Comparison of ENCODE assay signal across 26 cellular contexts in the genomic region with DNA sequence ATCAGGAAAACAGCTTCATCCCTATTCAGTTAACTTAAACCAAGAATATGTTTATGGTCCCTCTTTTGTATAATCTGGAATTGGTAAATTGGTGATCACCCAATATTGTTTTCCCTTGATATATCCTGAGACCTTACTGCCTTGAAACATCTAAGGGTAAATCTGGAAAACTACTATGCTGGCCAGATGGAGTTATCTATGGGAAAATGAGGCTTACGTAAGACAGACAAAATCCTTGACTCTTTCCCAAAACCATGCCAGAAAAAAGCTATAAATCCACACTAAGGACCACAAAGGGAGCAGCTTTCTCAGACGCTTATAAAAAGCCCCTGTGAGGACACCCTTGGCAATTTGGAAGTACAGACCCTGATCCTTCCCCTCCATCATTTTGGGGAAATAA. TPM values are rescaled to one million over a fixed set of nuclear protein-coding genes. Genes with fewer than 3 reads are reported as not detected.
DNase-seq lines count a peak whose midpoint lies in the region; ATAC-seq and TF ChIP-seq lines count a peak whose summit lies in the region.
"Had no signal": no experiment of that assay in that cellular context is flagged by ENCODE, and none has a peak within 500 bp of the region (broad histone marks: within the 10 kb centered on the region; RNA-seq: fewer than 3 reads in every experiment).

No MANE protein-coding gene starts in this region.

- no peaks in the 10 kb centered on the region for H3K9me3 Mint-ChIP-seq in activated T-helper 1 cell treated with anti-CD3 and anti-CD28 coated beads, Interleukin-12 subunit alpha, Interleukin-12 subunit beta, Interleukin-2, Interleukin-4 antibody, amounts not matched to agents 30 ng/mL and 10 ng/mL and 1 ng/mL, durations not matched to agents 14 hours and 24 hours and 36 hours
- H3K9me3 Mint-ChIP-seq: activated CD4-positive, alpha-beta T cell treated with anti-CD3 and anti-CD28 coated beads, Interleukin-2, amount 10 ng/mL, durations not matched to agents 24 days and 14 days; activated naive CD4-positive, alpha-beta T cell treated with anti-CD3 and anti-CD28 coated beads for 36 hours; nephron progenitor cell had no signal

- H2BK12ac ChIP-seq in neuronal stem cell (ENCODE audit: low read length): no peak overlapping the region

- H2AFZ ChIP-seq in neuronal stem cell (ENCODE audit: low read length): no peak overlapping the region

- no peak overlapping the region for H2BK15ac ChIP-seq in neuronal stem cell (ENCODE audit: low read length)

- no peak overlapping the region for H3K27ac Mint-ChIP-seq in activated T-helper 1 cell treated with anti-CD3 and anti-CD28 coated beads, Interleukin-12 subunit alpha, Interleukin-12 subunit beta, Interleukin-2, Interleukin-4 antibody, amounts not matched to agents 30 ng/mL and 10 ng/mL and 1 ng/mL, durations not matched to agents 14 hours and 24 hours and 36 hours
- H3K27ac Mint-ChIP-seq: activated CD4-positive, alpha-beta T cell treated with anti-CD3 and anti-CD28 coated beads, Interleukin-2, amount 10 ng/mL, durations not matched to agents 24 days and 14 days; activated naive CD4-positive, alpha-beta T cell treated with anti-CD3 and anti-CD28 coated beads for 36 hours; CD14-positive monocyte; nephron progenitor cell had no signal

- no peak for TF ChIP-seq CTCF in esophagus muscularis mucosa (IDR thresholded peaks at IDR 0.05)
- no peak for TF ChIP-seq CTCF in transverse colon (IDR thresholded peaks at IDR 0.05)
- TF ChIP-seq CTCF in GM10266 (IDR thresholded peaks at IDR 0.05; ENCODE audit: control insufficient read depth, insufficient read depth, low read depth, missing control alignments): no peak

- no peak overlapping the region for H2AK5ac ChIP-seq in neuronal stem cell (ENCODE audit: low read depth, low read length)

- no peaks in the 10 kb centered on the region for H3K9me3 ChIP-seq in esophagus muscularis mucosa
- H3K9me3 ChIP-seq in transverse colon: no peaks in the 10 kb centered on the region
- no peaks in the 10 kb centered on the region for H3K9me3 ChIP-seq in neuronal stem cell (replicated peaks in 1 of 2; ENCODE audit: control insufficient read depth in 2 of 2, insufficient read depth in 1 of 2, low read depth in 1 of 2, low read length in 2 of 2)
- H3K9me3 ChIP-seq: HAP-1, pancreas, thoracic aorta had no signal

- H3K4me2 ChIP-seq in neuronal stem cell (ENCODE audit: insufficient read depth, low read length, poor library complexity, severe bottlenecking): no peak overlapping the region

- in situ Hi-C loops in transverse colon (cut with MboI; ENCODE audit: low pct_ligation_motif_present in 1 of 4, low pct_unique_long_range_greater_than_20kb in 1 of 4, low sequenced_read_pairs in 3 of 4): no loop called here

- no peak overlapping the region for H3K9ac ChIP-seq in neuronal stem cell (ENCODE audit: low read depth, low read length, poor library complexity)

- peaks cover 0 to 16% (median 3%) of the 10 kb centered on the region in 4 donors for H3K4me1 ChIP-seq in esophagus muscularis mucosa
- H3K4me1 ChIP-seq in transverse colon: peaks cover 0 to 8% (median 0%) of the 10 kb centered on the region in 4 donors
- no peaks in the 10 kb centered on the region for H3K4me1 ChIP-seq in neuronal stem cell (ENCODE audit: control insufficient read depth in 2 of 2, insufficient read depth in 1 of 2, low read depth in 1 of 2, low read length in 2 of 2)
- H3K4me1 ChIP-seq: HAP-1, pancreas had no signal

- no peak overlapping the region for H2BK120ac ChIP-seq in neuronal stem cell (ENCODE audit: low read depth, low read length)

- no peaks in the 10 kb centered on the region for H3K36me3 Mint-ChIP-seq in activated T-helper 1 cell treated with anti-CD3 and anti-CD28 coated beads, Interleukin-12 subunit alpha, Interleukin-12 subunit beta, Interleukin-2, Interleukin-4 antibody, amounts not matched to agents 30 ng/mL and 10 ng/mL and 1 ng/mL, durations not matched to agents 14 hours and 24 hours and 36 hours (ENCODE audit: low read depth)

- TF ChIP-seq POLR2A in esophagus muscularis mucosa (IDR thresholded peaks at IDR 0.05; ENCODE audit: low read depth) (no peak), transverse colon (IDR thresholded peaks at IDR 0.05) (no peak)

- no peak overlapping the region for H4K8ac ChIP-seq in neuronal stem cell (ENCODE audit: low read depth, low read length)

- H3K27me3 Mint-ChIP-seq in activated T-helper 1 cell treated with anti-CD3 and anti-CD28 coated beads, Interleukin-12 subunit alpha, Interleukin-12 subunit beta, Interleukin-2, Interleukin-4 antibody, amounts not matched to agents 30 ng/mL and 10 ng/mL and 1 ng/mL, durations not matched to agents 14 hours and 24 hours and 36 hours (ENCODE audit: insufficient read depth): no peaks in the 10 kb centered on the region
- H3K27me3 Mint-ChIP-seq: activated CD4-positive, alpha-beta T cell treated with anti-CD3 and anti-CD28 coated beads, Interleukin-2, amount 10 ng/mL, durations not matched to agents 24 days and 14 days had no signal

- TF ChIP-seq EP300 in esophagus muscularis mucosa (IDR thresholded peaks at IDR 0.05) (no peak), transverse colon (IDR thresholded peaks at IDR 0.05; ENCODE audit: low read depth) (no peak)

- H3K79me1 ChIP-seq in neuronal stem cell (ENCODE audit: low read depth, low read length): no peaks in the 10 kb centered on the region

- H4K91ac ChIP-seq in neuronal stem cell (ENCODE audit: low read depth, low read length, poor library complexity): no peak overlapping the region

- ATAC-seq in left ventricle myocardium superior (peak; percentile 33), sciatic nerve (peak; percentile 54)

- no peak overlapping the region for H3K4me3 ChIP-seq in esophagus muscularis mucosa
- H3K4me3 ChIP-seq in transverse colon: no peak overlapping the region
- H3K4me3 ChIP-seq in neuronal stem cell (ENCODE audit: low read length in 2 of 2): no peak overlapping the region
- H3K4me3 ChIP-seq: HAP-1, pancreas, skin epidermis, thoracic aorta had no signal

- DNase-seq in esophagus muscularis mucosa (ENCODE audit: extremely low spot score) (no peak), left ventricle myocardium superior (no peak), sciatic nerve (ENCODE audit: low spot score) (no peak), transverse colon (no peak), NCI-H2196 treated with DMSO at 0.1 percent for 48 hours (lab: John Stamatoyannopoulos, UW; ENCODE audit: unreplicated experiment) (no peak), neuronal stem cell (ENCODE audit: low spot score) (no peak), GM10266 (ENCODE audit: extremely low spot score) (no peak)
- no peak for DNase-seq in activated T-helper 1 cell treated with anti-CD3 and anti-CD28 coated beads, Interleukin-12 subunit alpha, Interleukin-12 subunit beta, Interleukin-2, Interleukin-4 antibody, amounts not matched to agents 30 ng/mL and 10 ng/mL and 1 ng/mL, durations not matched to agents 14 hours and 24 hours and 36 hours (ENCODE audit: low spot score)
- DNase-seq: activated CD4-positive, alpha-beta T cell treated with anti-CD3 and anti-CD28 coated beads, Interleukin-2, amount 10 ng/mL, durations not matched to agents 24 days and 14 days; activated naive CD4-positive, alpha-beta T cell treated with anti-CD3 and anti-CD28 coated beads for 36 hours; activated T-cell treated with anti-CD3 and anti-CD28 coated beads, Interleukin-2, amount 50 U/mL, for 48 hours; anterior cingulate cortex; caudate nucleus; foreskin fibroblast; hypothalamus; NCI-H1694 treated with DMSO at 0.1 percent for 48 hours; NCI-H2227 treated with DMSO at 0.1 percent for 48 hours; NCI-H748 treated with DMSO at 0.1 percent for 48 hours; nephron progenitor cell; pancreas; stimulated activated CD4-positive, alpha-beta T cell treated with anti-CD3 and anti-CD28 coated beads, Interleukin-2, amount 100 ng/mL, for 24 hours had no signal

- H3K27me3 ChIP-seq in esophagus muscularis mucosa (no peaks in the 10 kb centered on the region), transverse colon (no peaks in the 10 kb centered on the region), neuronal stem cell (ENCODE audit: control insufficient read depth in 3 of 3, insufficient read depth in 3 of 3, low read depth in 1 of 3, low read length in 3 of 3) (no peaks in the 10 kb centered on the region)
- H3K27me3 ChIP-seq: pancreas had no signal

- H3K14ac ChIP-seq in neuronal stem cell (ENCODE audit: low read length): no peak overlapping the region

- H3K36me3 ChIP-seq in esophagus muscularis mucosa (peaks cover 0 to 15% (median 4%) of the 10 kb centered on the region in 4 donors), transverse colon (no peaks in the 10 kb centered on the region), neuronal stem cell (replicated peaks in 1 of 2; ENCODE audit: control insufficient read depth in 2 of 2, insufficient read depth in 2 of 2, low read length in 2 of 2) (peaks cover 3 to 6% of the 10 kb centered on the region in 2 donors)
- H3K36me3 ChIP-seq: HAP-1, pancreas, thoracic aorta had no signal

- no peak overlapping the region for H3K4me3 Mint-ChIP-seq in activated T-helper 1 cell treated with anti-CD3 and anti-CD28 coated beads, Interleukin-12 subunit alpha, Interleukin-12 subunit beta, Interleukin-2, Interleukin-4 antibody, amounts not matched to agents 30 ng/mL and 10 ng/mL and 1 ng/mL, durations not matched to agents 14 hours and 24 hours and 36 hours
- H3K4me3 Mint-ChIP-seq: activated CD4-positive, alpha-beta T cell treated with anti-CD3 and anti-CD28 coated beads, Interleukin-2, amount 10 ng/mL, durations not matched to agents 24 days and 14 days; activated naive CD4-positive, alpha-beta T cell treated with anti-CD3 and anti-CD28 coated beads for 36 hours; CD14-positive monocyte; nephron progenitor cell had no signal

- intact Hi-C loops in esophagus muscularis mucosa (cut with DNase I): no loop called here
- intact Hi-C loops in left ventricle myocardium superior (cut with micrococcal nuclease): no loop called here
- intact Hi-C loops in sciatic nerve (cut with DNase I): no loop called here
- intact Hi-C loops in transverse colon (cut with DNase I; ENCODE audit: low total_unique reads): no loop called here
- intact Hi-C loops in activated T-helper 1 cell treated with anti-CD3 and anti-CD28 coated beads, Interleukin-12 subunit alpha, Interleukin-12 subunit beta, Interleukin-2, Interleukin-4 antibody, amounts not matched to agents 30 ng/mL and 10 ng/mL and 1 ng/mL, durations not matched to agents 14 hours and 24 hours and 36 hours (cut with micrococcal nuclease): no loop called here

- H3K27ac ChIP-seq in esophagus muscularis mucosa (replicated peaks in 1 of 4): peak overlapping the region; percentile 21 to 42 (median 35)
- H3K27ac ChIP-seq in transverse colon: peak overlapping the region in 3 of 4 donors; percentile 9 to 26 (median 18)
- H3K27ac ChIP-seq in neuronal stem cell (replicated peaks; ENCODE audit: low read length): no peak overlapping the region
- H3K27ac ChIP-seq: pancreas, thoracic aorta, VCaP had no signal

- H3K18ac ChIP-seq in neuronal stem cell (ENCODE audit: low read length): no peak overlapping the region

- H3K4ac ChIP-seq in neuronal stem cell (ENCODE audit: low read length): no peak overlapping the region

- H3K4me1 Mint-ChIP-seq in activated T-helper 1 cell treated with anti-CD3 and anti-CD28 coated beads, Interleukin-12 subunit alpha, Interleukin-12 subunit beta, Interleukin-2, Interleukin-4 antibody, amounts not matched to agents 30 ng/mL and 10 ng/mL and 1 ng/mL, durations not matched to agents 14 hours and 24 hours and 36 hours (ENCODE audit: low read depth): peaks cover 7% of the 10 kb centered on the region
- H3K4me1 Mint-ChIP-seq: CD14-positive monocyte, nephron progenitor cell had no signal

- H3K23ac ChIP-seq in neuronal stem cell (ENCODE audit: low read depth, low read length, poor library complexity): no peak overlapping the region

- WGBS in esophagus muscularis mucosa: 74% methylated on average over 2 of the region's 2 CpGs
- WGBS in transverse colon (ENCODE audit: low coverage in 1 of 2), 2 donors: 67 to 70% methylated on average over 2 of the region's 2 CpGs
- WGBS in neuronal stem cell (ENCODE audit: extremely low coverage in 2 of 2, insufficient read length in 2 of 2, insufficient replicate concordance in 1 of 2), 2 donors: no CpG with 5 or more reads among the region's 2 CpGs

- H2BK5ac ChIP-seq in neuronal stem cell (ENCODE audit: low read length): no peak overlapping the region

RNA-seq across cellular contexts. Expression of gene AMBRA1, which starts 6.3 kb away (rescaled TPM):
- total RNA-seq in esophagus muscularis mucosa (10 to 100 TPM; 20.0 to 28.9 (median 26.0) TPM), left ventricle myocardium superior (14.7 TPM), sciatic nerve (33.7 TPM), transverse colon (10 to 100 TPM; 43.4 to 48.9 (median 46.3) TPM)
- 35.7 and 37.9 TPM in 2 replicates for total RNA-seq in activated T-helper 1 cell treated with anti-CD3 and anti-CD28 coated beads, Interleukin-12 subunit alpha, Interleukin-12 subunit beta, Interleukin-2, Interleukin-4 antibody, amounts not matched to agents 30 ng/mL and 10 ng/mL and 1 ng/mL, durations not matched to agents 14 hours and 24 hours and 36 hours
- 9.9 TPM for polyA plus RNA-seq in neuronal stem cell (2013, experiment 1 of 2)
- 9.1 TPM for polyA plus RNA-seq in neuronal stem cell (2013, experiment 2 of 2)

RNA-seq across cellular contexts. Expression of gene HARBI1, which starts 16.9 kb away (rescaled TPM):
- 1 to 10 TPM; 2.5 to 3.3 (median 3.0) TPM for total RNA-seq in esophagus muscularis mucosa
- 3.1 TPM for total RNA-seq in left ventricle myocardium superior
- total RNA-seq in sciatic nerve: 4.3 TPM
- 1 to 10 TPM in 3 of 4 donors, not detected in 1; 3.1 to 4.8 (median 3.4) TPM for total RNA-seq in transverse colon
- 4.5 and 5.3 TPM in 2 replicates for total RNA-seq in activated T-helper 1 cell treated with anti-CD3 and anti-CD28 coated beads, Interleukin-12 subunit alpha, Interleukin-12 subunit beta, Interleukin-2, Interleukin-4 antibody, amounts not matched to agents 30 ng/mL and 10 ng/mL and 1 ng/mL, durations not matched to agents 14 hours and 24 hours and 36 hours
- polyA plus RNA-seq in neuronal stem cell (2013, experiment 1 of 2): 2.9 TPM
- polyA plus RNA-seq in neuronal stem cell (2013, experiment 2 of 2): 3.3 TPM

RNA-seq across cellular contexts. Expression of gene ATG13, which starts 17.2 kb away (rescaled TPM):
- total RNA-seq in esophagus muscularis mucosa (10 to 100 TPM; 68.7 to 74.3 (median 72.1) TPM), left ventricle myocardium superior (34.4 TPM), sciatic nerve (55.1 TPM), transverse colon (100 to 1,000 TPM in 2 of 4 donors, 10 to 100 TPM in 2; 40.8 to 128 (median 112) TPM)
- total RNA-seq in activated T-helper 1 cell treated with anti-CD3 and anti-CD28 coated beads, Interleukin-12 subunit alpha, Interleukin-12 subunit beta, Interleukin-2, Interleukin-4 antibody, amounts not matched to agents 30 ng/mL and 10 ng/mL and 1 ng/mL, durations not matched to agents 14 hours and 24 hours and 36 hours: 66.4 and 73.8 TPM in 2 replicates
- 51.6 TPM for polyA plus RNA-seq in neuronal stem cell (2013, experiment 1 of 2)
- 50.8 TPM for polyA plus RNA-seq in neuronal stem cell (2013, experiment 2 of 2)
